Comparison of ENCODE assay signal across 8 cellular contexts in genomic region chr7:99393363-99394187, GRCh38. TPM values are rescaled to one million over a fixed set of nuclear protein-coding genes. Genes with fewer than 3 reads are reported as not detected.
DNase-seq lines count a peak whose midpoint lies in the region; ATAC-seq and TF ChIP-seq lines count a peak whose summit lies in the region.

No MANE protein-coding gene starts in this region.

- H3K4me1 Mint-ChIP-seq in endodermal cell (peaks cover 9% of the 10 kb centered on the region), neural crest cell (peaks cover 17% of the 10 kb centered on the region)

- H3K9ac ChIP-seq in NT2/D1 (ENCODE audit: insufficient read length, low read depth), result peak overlapping the region; percentile 50
- peak overlapping the region; percentile 53 for H3K9ac ChIP-seq in endodermal cell (ENCODE audit: extremely low read depth, low read length, poor library complexity, severe bottlenecking)

- 33 to 48% methylated on average over 13 to 30 of the region's 30 CpGs for WGBS in endodermal cell (ENCODE audit: insufficient coverage in 1 of 2, insufficient read length in 1 of 2), 2 experiments

- ATAC-seq in GM21737 (IDR thresholded peaks at IDR 0.05; ENCODE audit: unreplicated experiment), result peak; percentile 25

- H3K36me3 Mint-ChIP-seq in endodermal cell (ENCODE audit: low read depth), result peaks cover 49% of the 10 kb centered on the region
- H3K36me3 Mint-ChIP-seq in neural crest cell (ENCODE audit: low read depth), result peaks cover 3% of the 10 kb centered on the region

- H3K4me3 ChIP-seq in NT2/D1 (ENCODE audit: insufficient read length, low read depth), result peak overlapping the region; percentile 18
- H3K4me3 ChIP-seq in endodermal cell (ENCODE audit: low read length), result peak overlapping the region; percentile 82

- peak overlapping the region; percentile 98 for H3K27ac Mint-ChIP-seq in endodermal cell
- peak overlapping the region; percentile 84 for H3K27ac Mint-ChIP-seq in neural crest cell (ENCODE audit: unreplicated experiment)

- H3K9me3 Mint-ChIP-seq in endodermal cell (no peaks in the 10 kb centered on the region), neural crest cell (no peaks in the 10 kb centered on the region)

- H3K27me3 Mint-ChIP-seq in endodermal cell (ENCODE audit: insufficient read depth), result no peaks in the 10 kb centered on the region
- H3K27me3 Mint-ChIP-seq in neural crest cell (ENCODE audit: low read depth), result peaks cover 6% of the 10 kb centered on the region

- peak overlapping the region; percentile 59 for H3K27ac ChIP-seq in endodermal cell (ENCODE audit: low read depth, low read length)

- H3K4me1 ChIP-seq in NT2/D1 (ENCODE audit: insufficient read depth, insufficient read length) (peaks cover 13% of the 10 kb centered on the region), endodermal cell (ENCODE audit: control insufficient read depth, insufficient read depth, low read length) (no peaks in the 10 kb centered on the region)

- DNase-seq in NT2/D1 (ENCODE audit: low read depth, low spot score), result peak; percentile 73
- DNase-seq in endodermal cell, result no peak
- peak; percentile 67 for DNase-seq in neural crest cell (ENCODE audit: low read depth, low spot score)
- DNase-seq in AG08396 (ENCODE audit: low spot score), result no peak
- no peak for DNase-seq in foreskin melanocyte
- DNase-seq in HuH-7.5 (ENCODE audit: low spot score), result no peak
- DNase-seq in NOMO-1 treated with DMSO at 0.1 percent for 48 hours (lab: John Stamatoyannopoulos, UW; ENCODE audit: unreplicated experiment), result no peak

- no peak for TF ChIP-seq CTCF in endodermal cell (conservative IDR thresholded peaks at IDR 0.05)
- no peak for TF ChIP-seq CTCF in neural crest cell (conservative IDR thresholded peaks at IDR 0.05)

- H3K36me3 ChIP-seq in NT2/D1 (ENCODE audit: insufficient read depth, insufficient read length, low read length) (peaks cover 81% of the 10 kb centered on the region), endodermal cell (ENCODE audit: control insufficient read depth, insufficient read depth, low read length) (peaks cover 67% of the 10 kb centered on the region)

- H3K4me3 Mint-ChIP-seq in endodermal cell, result peak overlapping the region; percentile 77
- peak overlapping the region; percentile 93 for H3K4me3 Mint-ChIP-seq in neural crest cell

- no peaks in the 10 kb centered on the region for H3K9me3 ChIP-seq in NT2/D1 (ENCODE audit: insufficient read depth, low read length)
- no peaks in the 10 kb centered on the region for H3K9me3 ChIP-seq in endodermal cell (ENCODE audit: control insufficient read depth, low read length)

- no peaks in the 10 kb centered on the region for H3K27me3 ChIP-seq in NT2/D1 (ENCODE audit: insufficient read depth, insufficient read length)
- H3K27me3 ChIP-seq in endodermal cell (ENCODE audit: control insufficient read depth, insufficient read depth, low read length, poor library complexity, severe bottlenecking), result no peaks in the 10 kb centered on the region

RNA-seq across cellular contexts. Expression of gene PDAP1, which starts 14.8 kb away (rescaled TPM):
- total RNA-seq in endodermal cell (100 to 1,000 TPM; 147 to 165 TPM), neural crest cell (146 and 155 TPM in 2 replicates)
- 130 TPM for polyA plus RNA-seq in endodermal cell (2013, experiment 1 of 2)
- polyA plus RNA-seq in endodermal cell (2013, experiment 2 of 2), result 130 TPM

RNA-seq across cellular contexts. Expression of gene BUD31, which starts 15.2 kb away (rescaled TPM):
- 100 to 1,000 TPM; 102 to 117 TPM for total RNA-seq in endodermal cell
- 89.0 TPM for polyA plus RNA-seq in endodermal cell (2013, experiment 1 of 2)
- 90.0 TPM for polyA plus RNA-seq in endodermal cell (2013, experiment 2 of 2)
- 107 and 108 TPM in 2 replicates for total RNA-seq in neural crest cell

RNA-seq across cellular contexts. Expression of gene ARPC1B, which starts 19.0 kb away (rescaled TPM):
- 10 to 100 TPM; 53.3 to 73.9 TPM for total RNA-seq in endodermal cell
- 41.0 TPM for polyA plus RNA-seq in endodermal cell (2013, experiment 1 of 2)
- polyA plus RNA-seq in endodermal cell (2013, experiment 2 of 2), result 48.7 TPM
- 67.7 and 71.6 TPM in 2 replicates for total RNA-seq in neural crest cell

RNA-seq across cellular contexts. Expression of gene PTCD1, which starts 45.0 kb away (rescaled TPM):
- 10 to 100 TPM; 11.9 to 12.5 TPM for total RNA-seq in endodermal cell
- polyA plus RNA-seq in endodermal cell (2013, experiment 1 of 2), result 5.8 TPM
- 5.2 TPM for polyA plus RNA-seq in endodermal cell (2013, experiment 2 of 2)
- 9.7 and 11.1 TPM in 2 replicates for total RNA-seq in neural crest cell

RNA-seq across cellular contexts. Expression of gene CPSF4, which starts 45.2 kb away (rescaled TPM):
- 100 to 1,000 TPM in 1 of 2 donors, 10 to 100 TPM in 1; 87.3 to 126 TPM for total RNA-seq in endodermal cell
- 89.5 TPM for polyA plus RNA-seq in endodermal cell (2013, experiment 1 of 2)
- polyA plus RNA-seq in endodermal cell (2013, experiment 2 of 2), result 81.8 TPM
- 111 and 117 TPM in 2 replicates for total RNA-seq in neural crest cell

Comparison
In these comparisons a context has a peak if more than half of its experiments do, and no peak if none do; other contexts are left out.
1. DNase-seq: peak in NT2/D1 (single experiment) and neural crest cell (single experiment); none in endodermal cell (single experiment), AG08396 (single experiment), foreskin melanocyte (single experiment), HuH-7.5 (single experiment) and NOMO-1 treated with DMSO at 0.1 percent for 48 hours (single experiment).